Comparison of ENCODE assay signal across 14 cellular contexts in the genomic region with DNA sequence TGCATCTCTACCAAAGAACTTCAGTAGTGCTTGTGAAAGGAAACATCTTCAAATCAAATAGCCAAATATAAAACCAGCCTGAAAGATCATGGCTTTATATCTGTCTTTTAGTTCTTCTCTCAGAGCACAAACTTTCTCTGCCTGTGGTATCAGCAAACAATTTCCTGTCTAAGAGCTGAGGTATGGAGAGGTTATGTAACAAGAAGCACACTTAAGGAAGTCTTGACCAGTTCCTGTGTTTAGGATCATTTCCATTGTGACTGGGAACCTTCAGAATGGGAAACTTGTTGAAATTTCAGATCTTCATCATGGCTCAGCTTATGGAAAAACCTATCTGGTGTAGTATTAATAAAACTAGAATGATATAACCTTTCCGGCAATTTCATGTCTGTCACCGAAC.
DNase-seq lines count a peak whose midpoint lies in the region; TF ChIP-seq lines count a peak whose summit lies in the region.
"Had no signal": no experiment of that assay in that cellular context is flagged by ENCODE, and none has a peak within 500 bp of the region (broad histone marks: within the 10 kb centered on the region; RNA-seq: fewer than 3 reads in every experiment).

No MANE protein-coding gene starts in this region.

- H3K27ac Mint-ChIP-seq in HFFc6: peak overlapping the region; percentile 36; the same call in 1 of the 2 replicates
- H3K27ac Mint-ChIP-seq: CD4-positive, alpha-beta memory T cell had no signal

- H4K20me1 ChIP-seq in smooth muscle cell (ENCODE audit: low read depth): no peaks in the 10 kb centered on the region

- no peaks in the 10 kb centered on the region for H3F3A ChIP-seq in smooth muscle cell (ENCODE audit: low read depth)

- H3K4me2 ChIP-seq in smooth muscle cell: no peak overlapping the region

- H3K36me3 ChIP-seq in smooth muscle cell (ENCODE audit: low read depth): no peaks in the 10 kb centered on the region
- H3K36me3 ChIP-seq: BE2C had no signal

- H3K79me2 ChIP-seq in smooth muscle cell (ENCODE audit: low read depth): no peaks in the 10 kb centered on the region

- peak overlapping the region; percentile 59 for H2AFZ ChIP-seq in smooth muscle cell (ENCODE audit: low read depth)

- WGBS in smooth muscle cell (ENCODE audit: low lambda C conversion rate): 96% methylated on average over 2 of the region's 2 CpGs

- H3K27ac ChIP-seq in smooth muscle cell (ENCODE audit: low read depth): no peak overlapping the region

- H3K27me3 ChIP-seq in smooth muscle cell (ENCODE audit: low read depth): no peaks in the 10 kb centered on the region
- H3K27me3 ChIP-seq: BE2C had no signal

- no peaks in the 10 kb centered on the region for H3K36me3 Mint-ChIP-seq in HFFc6 (ENCODE audit: low read depth)
- H3K36me3 Mint-ChIP-seq: CD4-positive, alpha-beta memory T cell had no signal

- H3K9ac ChIP-seq in smooth muscle cell (ENCODE audit: low read depth): no peak overlapping the region

- DNase-seq in HFFc6 (no peak), SKM-1 (lab: John Stamatoyannopoulos, UW; ENCODE audit: unreplicated experiment) (peak; percentile 39), dermis blood vessel endothelial cell (peak; percentile 60), smooth muscle cell (lab: John Stamatoyannopoulos, UW; ENCODE audit: unreplicated experiment) (no peak), NCI-H1092 (lab: John Stamatoyannopoulos, UW) (no peak), LoVo (ENCODE audit: low spot score) (no peak), NCI-H1048 (lab: John Stamatoyannopoulos, UW) (no peak)
- DNase-seq: BE2C; Calu3; CD4-positive, alpha-beta memory T cell; DMS53; H7; NCI-H187; NCI-H748 treated with DMSO at 0.1 percent for 48 hours had no signal

- H3K4me3 ChIP-seq in smooth muscle cell: no peak overlapping the region

- TF ChIP-seq CTCF in HFFc6 (IDR thresholded peaks at IDR 0.05) (no peak), smooth muscle cell (IDR thresholded peaks at IDR 0.05; ENCODE audit: borderline replicate concordance, insufficient read depth, poor library complexity, severe bottlenecking) (no peak)

- no peak overlapping the region for H3K4me3 Mint-ChIP-seq in HFFc6
- H3K4me3 Mint-ChIP-seq: CD4-positive, alpha-beta memory T cell had no signal

- no peaks in the 10 kb centered on the region for H3K4me1 ChIP-seq in smooth muscle cell (ENCODE audit: low read depth)

- H3K4me1 Mint-ChIP-seq in HFFc6 (ENCODE audit: low read depth): peaks cover 45% of the 10 kb centered on the region
- H3K4me1 Mint-ChIP-seq: CD4-positive, alpha-beta memory T cell had no signal

- H3K9me3 Mint-ChIP-seq in HFFc6: no peaks in the 10 kb centered on the region

- no peaks in the 10 kb centered on the region; the same call in 1 of the 2 replicates for H3K27me3 Mint-ChIP-seq in HFFc6 (ENCODE audit: insufficient read depth)
- H3K27me3 Mint-ChIP-seq: CD4-positive, alpha-beta memory T cell had no signal

- H3K9me3 ChIP-seq in smooth muscle cell (replicated peaks; ENCODE audit: low read depth): no peaks in the 10 kb centered on the region
- H3K9me3 ChIP-seq: BE2C had no signal

Comparison
In these comparisons a context has a peak if more than half of its experiments do, and no peak if none do; other contexts are left out.
1. DNase-seq: peak in SKM-1 (single experiment) and dermis blood vessel endothelial cell (single experiment); none in HFFc6 (single experiment), smooth muscle cell (single experiment), NCI-H1092 (single experiment), LoVo (single experiment) and NCI-H1048 (single experiment).